In the genomic region with DNA sequence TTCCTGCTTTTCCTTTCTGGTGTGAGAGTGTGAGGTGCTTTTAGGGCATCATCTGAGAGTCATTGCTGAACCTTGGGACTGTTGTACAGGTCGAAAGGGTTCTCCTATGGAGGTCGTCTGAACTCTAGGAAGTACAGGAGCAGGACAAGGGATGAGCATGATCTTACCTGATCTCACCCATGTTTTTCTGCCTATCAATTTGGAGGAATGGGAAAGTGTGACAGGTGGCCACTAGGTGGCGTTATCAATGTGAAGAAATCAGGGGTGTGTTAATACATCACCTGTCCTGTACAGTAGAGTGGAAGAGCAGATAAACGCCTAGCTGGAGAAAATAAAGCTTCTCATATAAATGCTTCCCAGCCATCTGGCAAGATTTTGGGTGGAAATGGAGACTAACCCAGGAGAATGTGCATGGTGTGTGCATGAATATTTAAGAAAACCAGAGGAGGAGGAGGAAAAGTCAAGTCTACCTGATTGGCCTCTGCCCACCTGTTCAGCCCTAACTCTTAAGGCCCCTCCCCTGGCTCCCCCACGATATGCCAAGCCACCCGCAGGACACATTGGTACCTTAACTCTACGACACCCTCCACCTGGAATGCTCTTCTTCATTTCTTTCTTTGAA, we compare ENCODE assay signal across 8 cellular contexts.
DNase-seq lines count a peak whose midpoint lies in the region; ATAC-seq and TF ChIP-seq lines count a peak whose summit lies in the region.

No MANE protein-coding gene starts in this region.

- POLR2A ChIA-PET in A673 (lab: Charles Lee; ENCODE audit: low non-redundant PET): no interaction called here

- H3K27me3 ChIP-seq in A673 (replicated peaks; ENCODE audit: insufficient read depth, low read depth, low read length, poor library complexity) (peaks cover 3% of the 10 kb centered on the region), Loucy (ENCODE audit: insufficient read depth, low read length, poor library complexity, severe bottlenecking) (no peaks in the 10 kb centered on the region), right atrium auricular region (no peaks in the 10 kb centered on the region), spleen (replicated peaks in 1 of 7) (peaks cover 0 to 26% (median 0%) of the 10 kb centered on the region in 7 donors)

- H3K9me3 ChIP-seq in A673 (ENCODE audit: low read depth, low read length, poor library complexity, severe bottlenecking): no peaks in the 10 kb centered on the region
- H3K9me3 ChIP-seq in Loucy (ENCODE audit: insufficient read depth, low read depth, low read length): no peaks in the 10 kb centered on the region
- H3K9me3 ChIP-seq in right atrium auricular region: no peaks in the 10 kb centered on the region
- H3K9me3 ChIP-seq in spleen: no peaks in the 10 kb centered on the region

- no peaks in the 10 kb centered on the region for H3K36me3 ChIP-seq in A673 (ENCODE audit: insufficient read depth, low read length, poor library complexity, severe bottlenecking)
- no peaks in the 10 kb centered on the region for H3K36me3 ChIP-seq in Loucy (ENCODE audit: insufficient read depth, low read length)
- H3K36me3 ChIP-seq in right atrium auricular region: no peaks in the 10 kb centered on the region
- no peaks in the 10 kb centered on the region for H3K36me3 ChIP-seq in spleen

- intact Hi-C loops in A673 (cut with micrococcal nuclease; ENCODE audit: unreplicated experiment) (loop anchor here (1.0 to 5.0 kb wide), 4 partner anchors 69 to 1511 kb away; no protein-coding TSS in a partner anchor), spleen (cut with DNase I; ENCODE audit: low total_unique reads) (loop anchor here (5.0 to 10.0 kb wide), 3 partner anchors 316 to 846 kb away; no protein-coding TSS in a partner anchor)

- H3K27ac Mint-ChIP-seq in activated naive CD4-positive, alpha-beta T cell treated with anti-CD3 and anti-CD28 coated beads, Interleukin-2, amount 10 ng/mL, durations not matched to agents 7 days and 5 days: no peak overlapping the region

- no peaks in the 10 kb centered on the region for H4K20me1 ChIP-seq in Loucy (ENCODE audit: insufficient read depth, low read length, poor library complexity, severe bottlenecking)

- H3K79me2 ChIP-seq in Loucy (ENCODE audit: insufficient read depth, low read length): no peaks in the 10 kb centered on the region

- no peaks in the 10 kb centered on the region for H3F3A ChIP-seq in Loucy (ENCODE audit: low read depth)

- TF ChIP-seq CTCF in A673 (conservative IDR thresholded peaks at IDR 0.05; ENCODE audit: low read depth, low read length) (peak; percentile 98), Loucy (conservative IDR thresholded peaks at IDR 0.05; ENCODE audit: low read length) (peak; percentile 92), right atrium auricular region (IDR thresholded peaks at IDR 0.05) (peak; percentile 69 to 87), spleen (IDR thresholded peaks at IDR 0.05 in 8 of 11, conservative IDR thresholded peaks at IDR 0.05 in 3 of 11) (peak; percentile 27 to 84 (median 72))

- H3K4me1 ChIP-seq in A673 (ENCODE audit: insufficient read depth, low read length, poor library complexity, severe bottlenecking) (no peaks in the 10 kb centered on the region), Loucy (ENCODE audit: insufficient read depth, low read length, poor library complexity, severe bottlenecking) (no peaks in the 10 kb centered on the region), right atrium auricular region (no peaks in the 10 kb centered on the region), spleen (peaks cover 0 to 6% (median 0%) of the 10 kb centered on the region in 6 donors)

- no peak overlapping the region for H3K4me3 Mint-ChIP-seq in activated naive CD4-positive, alpha-beta T cell treated with anti-CD3 and anti-CD28 coated beads, Interleukin-2, amount 10 ng/mL, durations not matched to agents 7 days and 5 days

- CTCF ChIA-PET in A673 (lab: Charles Lee): interaction anchor here (2.2 to 3.8 kb wide), 2 partner anchors 70 to 454 kb away, joined by 35 read pairs; no protein-coding TSS in a partner anchor
- CTCF ChIA-PET in activated naive CD4-positive, alpha-beta T cell treated with anti-CD3 and anti-CD28 coated beads, Interleukin-2, amount 10 ng/mL, durations not matched to agents 7 days and 5 days (lab: Charles Lee): interaction anchor here (0.6 to 8.5 kb wide), 30 partner anchors 7 to 847 kb away, joined by 3 to 160 read pairs (median 6); a partner anchor contains a TSS

- no peak overlapping the region for H3K4me2 ChIP-seq in Loucy (ENCODE audit: low read depth, low read length, poor library complexity, severe bottlenecking)

- peaks cover 14% of the 10 kb centered on the region for H3K27me3 Mint-ChIP-seq in activated naive CD4-positive, alpha-beta T cell treated with anti-CD3 and anti-CD28 coated beads, Interleukin-2, amount 10 ng/mL, durations not matched to agents 7 days and 5 days

- no peaks in the 10 kb centered on the region for H3K9me3 Mint-ChIP-seq in activated naive CD4-positive, alpha-beta T cell treated with anti-CD3 and anti-CD28 coated beads, Interleukin-2, amount 10 ng/mL, durations not matched to agents 7 days and 5 days

- WGBS in spleen, 5 donors: 19 to 26% (median 24%) methylated on average over 7 of the region's 7 CpGs

- H3K9me2 ChIP-seq in Loucy (replicated peaks; ENCODE audit: low read depth, low read length): no peaks in the 10 kb centered on the region

- H2AFZ ChIP-seq in Loucy (ENCODE audit: low read length): peak overlapping the region; percentile 67

- no peak overlapping the region for H3K9ac ChIP-seq in Loucy (ENCODE audit: low read depth, low read length, poor library complexity, severe bottlenecking)

- DNase-seq in A673 (ENCODE audit: low spot score) (peak; percentile 56), RPMI7951 (ENCODE audit: low read depth) (peak; percentile 42), right atrium auricular region (ENCODE audit: low spot score) (peak; percentile 59), spleen (no peak)
- DNase-seq in activated naive CD4-positive, alpha-beta T cell treated with anti-CD3 and anti-CD28 coated beads, Interleukin-2, amount 10 ng/mL, durations not matched to agents 7 days and 5 days: peak; percentile 65

- H3K27ac ChIP-seq in A673 (ENCODE audit: low read depth, low read length, poor library complexity, severe bottlenecking): no peak overlapping the region
- H3K27ac ChIP-seq in right atrium auricular region: no peak overlapping the region
- H3K27ac ChIP-seq in spleen: no peak overlapping the region

- BruUV-seq in A673 (replicated peaks; lab: Mats Ljungman, UMichigan): no TSS peak

- peak; percentile 70 for ATAC-seq in GM18517 (IDR thresholded peaks at IDR 0.05; ENCODE audit: unreplicated experiment)
- ATAC-seq in GM19467 (IDR thresholded peaks at IDR 0.05; ENCODE audit: unreplicated experiment): no peak

- H3K4me1 Mint-ChIP-seq in activated naive CD4-positive, alpha-beta T cell treated with anti-CD3 and anti-CD28 coated beads, Interleukin-2, amount 10 ng/mL, durations not matched to agents 7 days and 5 days: peaks cover 11% of the 10 kb centered on the region

- TF ChIP-seq POLR2A in spleen (IDR thresholded peaks at IDR 0.05): no peak

- H3K4me3 ChIP-seq in A673 (ENCODE audit: low read depth, low read length, poor library complexity, severe bottlenecking): no peak overlapping the region
- H3K4me3 ChIP-seq in Loucy (ENCODE audit: low read length, poor library complexity, severe bottlenecking): no peak overlapping the region
- H3K4me3 ChIP-seq in right atrium auricular region: no peak overlapping the region
- H3K4me3 ChIP-seq in spleen: no peak overlapping the region

- H3K36me3 Mint-ChIP-seq in activated naive CD4-positive, alpha-beta T cell treated with anti-CD3 and anti-CD28 coated beads, Interleukin-2, amount 10 ng/mL, durations not matched to agents 7 days and 5 days: no peaks in the 10 kb centered on the region
